ENCODE assay signal across 15 cellular contexts in the genomic region with DNA sequence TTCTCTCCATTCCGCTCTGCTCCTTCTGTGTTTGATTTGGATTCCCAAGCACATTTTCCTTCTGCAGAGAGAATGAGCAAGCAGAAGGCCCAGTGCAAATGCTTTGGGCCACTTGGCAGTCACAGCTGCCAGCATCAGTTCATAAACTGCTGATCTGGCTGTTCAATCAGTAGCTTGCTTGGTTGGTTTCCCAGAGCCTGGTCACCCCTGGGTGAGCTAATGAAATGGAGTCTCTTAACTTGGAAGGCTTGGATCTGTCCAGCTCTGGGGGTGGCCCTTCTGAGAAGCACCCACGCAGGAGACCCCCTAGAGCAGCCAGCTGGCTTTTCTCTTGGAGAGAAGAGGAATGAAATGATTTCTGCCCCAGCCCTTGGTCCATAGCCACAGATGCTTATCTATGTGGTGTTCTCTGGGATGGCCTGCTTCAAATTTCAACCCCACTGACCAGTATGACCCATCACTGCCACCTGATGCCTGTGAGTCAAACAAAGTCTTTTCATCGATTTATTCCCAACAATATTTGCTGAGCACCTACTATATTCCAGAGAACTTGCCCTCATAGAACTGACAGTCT. TPM values are rescaled to one million over a fixed set of nuclear protein-coding genes. Genes with fewer than 3 reads are reported as not detected.
A peak's percentile ranks its signal among the peaks of the same experiment; 100 is the strongest.
DNase-seq lines count a peak whose midpoint lies in the region; ATAC-seq and TF ChIP-seq lines count a peak whose summit lies in the region.
"Had no signal": no experiment of that assay in that cellular context is flagged by ENCODE, and none has a peak within 500 bp of the region (broad histone marks: within the 10 kb centered on the region; RNA-seq: fewer than 3 reads in every experiment).

No MANE protein-coding gene starts in this region.

- H3K36me3 ChIP-seq in CD8-positive, alpha-beta T cell (ENCODE audit: insufficient read depth, low read length): no peaks in the 10 kb centered on the region

- H3K23me2 ChIP-seq in H9 (ENCODE audit: insufficient read length, low read depth, low read length, poor library complexity, severe bottlenecking): no peaks in the 10 kb centered on the region

- no peak overlapping the region for H3K23ac ChIP-seq in H9 (ENCODE audit: insufficient read length, low read depth, low read length)

- H4K8ac ChIP-seq in H9 (replicated peaks; ENCODE audit: insufficient read length, low read depth, low read length): no peak overlapping the region

- no peak overlapping the region for H3T11ph ChIP-seq in H9 (ENCODE audit: low read length)

- POLR2A ChIA-PET in CD8-positive, alpha-beta T cell (lab: Charles Lee): no interaction called here

- peaks cover 7 to 8% of the 10 kb centered on the region in 2 experiments for H3K9me3 Mint-ChIP-seq in H9
- no peaks in the 10 kb centered on the region for H3K9me3 Mint-ChIP-seq in CD8-positive, alpha-beta T cell

- no peaks in the 10 kb centered on the region for H3K4me1 ChIP-seq in H9 (ENCODE audit: insufficient read depth, low read length)
- peaks cover 14% of the 10 kb centered on the region for H3K4me1 ChIP-seq in right cardiac atrium (ENCODE audit: control insufficient read depth, insufficient read depth, low read length)
- no peaks in the 10 kb centered on the region for H3K4me1 ChIP-seq in CD8-positive, alpha-beta T cell (ENCODE audit: insufficient read depth, low read length)

- no peak overlapping the region for H2BK120ac ChIP-seq in H9 (ENCODE audit: low read depth, low read length, poor library complexity, severe bottlenecking)

- H3K36me3 Mint-ChIP-seq in H9 (ENCODE audit: insufficient read depth in 1 of 3, low read depth in 3 of 3): peaks cover 0 to under 1% (median 0%) of the 10 kb centered on the region in 3 experiments; a peak in 2 of 7 replicates
- no peaks in the 10 kb centered on the region for H3K36me3 Mint-ChIP-seq in CD8-positive, alpha-beta T cell
- H3K36me3 Mint-ChIP-seq: activated CD8-positive, alpha-beta memory T cell treated with anti-CD3 and anti-CD28 coated beads, Interleukin-2, amount 10 ng/mL, durations not matched to agents 7 days and 5 days had no signal

- no peak overlapping the region for H3K27ac Mint-ChIP-seq in H9
- no peak overlapping the region for H3K27ac Mint-ChIP-seq in CD8-positive, alpha-beta T cell
- H3K27ac Mint-ChIP-seq: activated CD8-positive, alpha-beta memory T cell treated with anti-CD3 and anti-CD28 coated beads, Interleukin-2, amount 10 ng/mL, durations not matched to agents 7 days and 5 days had no signal

- H2BK12ac ChIP-seq in H9 (ENCODE audit: insufficient read length, low read depth, low read length): no peak overlapping the region

- CTCF ChIA-PET in CD8-positive, alpha-beta T cell (lab: Charles Lee): interaction anchor here (0.7 to 1.4 kb wide), 2 partner anchors 34 to 522 kb away, joined by 3 read pairs; no protein-coding TSS in a partner anchor

- H3K14ac ChIP-seq in H9 (ENCODE audit: insufficient read depth, low read length): no peak overlapping the region

- H3K4me2 ChIP-seq in H9 (ENCODE audit: insufficient read depth, insufficient read length, low read length): no peak overlapping the region

- H3K79me2 ChIP-seq in H9 (ENCODE audit: insufficient read depth, low read length): no peaks in the 10 kb centered on the region

- H2AK5ac ChIP-seq in H9 (ENCODE audit: insufficient read length, low read length): no peak overlapping the region

- H3K4me3 ChIP-seq in right cardiac atrium (ENCODE audit: low read length): no peak overlapping the region
- H3K4me3 ChIP-seq in skeletal muscle cell (ENCODE audit: low read depth, low read length): no peak overlapping the region
- no peak overlapping the region for H3K4me3 ChIP-seq in CD8-positive, alpha-beta T cell (ENCODE audit: low read depth, low read length)
- H3K4me3 ChIP-seq: testis had no signal

- no CpG with 5 or more reads among the region's 3 CpGs for WGBS in H9 (ENCODE audit: extremely low coverage, insufficient read length, low lambda C conversion rate)
- 72% methylated on average over 3 of the region's 3 CpGs for WGBS in right cardiac atrium

- DNase-seq in H9 (peak; percentile 9), right cardiac atrium (peak; percentile 38 to 88 (median 58)), skeletal muscle cell (ENCODE audit: low read depth) (peak; percentile 26), NCI-H1092 treated with DMSO at 0.1 percent for 48 hours (lab: John Stamatoyannopoulos, UW) (no peak)
- no peak for DNase-seq in activated CD8-positive, alpha-beta memory T cell treated with anti-CD3 and anti-CD28 coated beads, Interleukin-2, amount 50 U/mL, for 4 hours
- DNase-seq in CD8-positive, alpha-beta T cell: no peak
- DNase-seq: amniotic stem cell, MM.1S, NCI-H510A, retina had no signal

- H3K27me3 ChIP-seq in H9 (ENCODE audit: insufficient read depth, low read length) (no peaks in the 10 kb centered on the region; the same call in 1 of the 2 replicates), right cardiac atrium (ENCODE audit: control insufficient read depth, insufficient read depth) (no peaks in the 10 kb centered on the region)
- H3K27me3 ChIP-seq in CD8-positive, alpha-beta T cell (ENCODE audit: insufficient read depth, low read length): no peaks in the 10 kb centered on the region
- H3K27me3 ChIP-seq: testis had no signal

- H3K4ac ChIP-seq in H9 (ENCODE audit: low read depth, low read length): no peak overlapping the region

- no peak overlapping the region for H4K5ac ChIP-seq in H9 (ENCODE audit: insufficient read length, low read depth, low read length)

- H3K9me3 ChIP-seq in H9 (ENCODE audit: control insufficient read depth, low read depth, low read length) (no peaks in the 10 kb centered on the region), right cardiac atrium (ENCODE audit: control insufficient read depth, low read length) (no peaks in the 10 kb centered on the region)
- H3K9me3 ChIP-seq in CD8-positive, alpha-beta T cell (ENCODE audit: low read length): no peaks in the 10 kb centered on the region
- H3K9me3 ChIP-seq: testis had no signal

- peaks cover 0 to 2% of the 10 kb centered on the region in 2 experiments; a peak in 1 of 4 replicates for H3K4me1 Mint-ChIP-seq in H9
- no peaks in the 10 kb centered on the region for H3K4me1 Mint-ChIP-seq in CD8-positive, alpha-beta T cell (ENCODE audit: low read depth)
- H3K4me1 Mint-ChIP-seq: activated CD8-positive, alpha-beta memory T cell treated with anti-CD3 and anti-CD28 coated beads, Interleukin-2, amount 10 ng/mL, durations not matched to agents 7 days and 5 days had no signal

- no peak overlapping the region for H3K18ac ChIP-seq in H9 (ENCODE audit: insufficient read length, low read depth, low read length)

- H4K20me1 ChIP-seq in H9 (ENCODE audit: control insufficient read depth, insufficient read depth, insufficient read length): no peaks in the 10 kb centered on the region

- H2BK20ac ChIP-seq in H9 (ENCODE audit: low read depth, low read length, poor library complexity, severe bottlenecking): no peak overlapping the region

- H4K91ac ChIP-seq in H9 (ENCODE audit: insufficient read length, low read depth, low read length): no peak overlapping the region

- no peak overlapping the region for H3K9ac ChIP-seq in H9 (ENCODE audit: extremely low read depth, insufficient read length, low read length)

- H3K79me1 ChIP-seq in H9 (ENCODE audit: insufficient read depth, low read depth, low read length, poor library complexity, severe bottlenecking): no peaks in the 10 kb centered on the region

- no peak overlapping the region for H2AFZ ChIP-seq in H9 (ENCODE audit: low read length)

- no peak overlapping the region for H3K56ac ChIP-seq in H9 (ENCODE audit: insufficient read length, low read depth, low read length)

- no peak overlapping the region for H2BK15ac ChIP-seq in H9 (ENCODE audit: low read depth, low read length)

- H3K27me3 Mint-ChIP-seq in H9 (ENCODE audit: low read depth): peaks cover 2% of the 10 kb centered on the region
- no peaks in the 10 kb centered on the region for H3K27me3 Mint-ChIP-seq in CD8-positive, alpha-beta T cell (ENCODE audit: low read depth)
- H3K27me3 Mint-ChIP-seq: activated CD8-positive, alpha-beta memory T cell treated with anti-CD3 and anti-CD28 coated beads, Interleukin-2, amount 10 ng/mL, durations not matched to agents 7 days and 5 days had no signal

- intact Hi-C loops in right cardiac atrium (cut with DNase I): loop anchor here in 2 of 4 donors (5.0 to 10.0 kb wide), 3 partner anchors 69 to 181 kb away; a partner anchor contains a TSS
- intact Hi-C loops in CD8-positive, alpha-beta T cell (cut with DNase I, micrococcal nuclease): no loop called here

- no peak overlapping the region for H2BK5ac ChIP-seq in H9 (ENCODE audit: insufficient read length, low read length)

- no peak for ATAC-seq in right cardiac atrium
- no peak for ATAC-seq in HG03139 (IDR thresholded peaks at IDR 0.05; ENCODE audit: unreplicated experiment)
- ATAC-seq in CD8-positive, alpha-beta T cell: no peak
- ATAC-seq: activated CD8-positive, alpha-beta memory T cell treated with anti-CD3 and anti-CD28 coated beads, Interleukin-2, amount 10 ng/mL, durations not matched to agents 7 days and 5 days had no signal

- no peak overlapping the region for H3K4me3 Mint-ChIP-seq in H9
- H3K4me3 Mint-ChIP-seq in CD8-positive, alpha-beta T cell: no peak overlapping the region
- H3K4me3 Mint-ChIP-seq: activated CD8-positive, alpha-beta memory T cell treated with anti-CD3 and anti-CD28 coated beads, Interleukin-2, amount 10 ng/mL, durations not matched to agents 7 days and 5 days had no signal

- TF ChIP-seq CTCF in H9 (conservative IDR thresholded peaks at IDR 0.05) (no peak), VCaP (conservative IDR thresholded peaks at IDR 0.05) (no peak)
- TF ChIP-seq CTCF in CD8-positive, alpha-beta T cell (IDR thresholded peaks at IDR 0.05): no peak

- H3K27ac ChIP-seq in H9 (ENCODE audit: insufficient read length, low read depth, low read length): no peak overlapping the region
- peak overlapping the region; percentile 92 for H3K27ac ChIP-seq in VCaP
- H3K27ac ChIP-seq in right cardiac atrium (ENCODE audit: low read length): no peak overlapping the region
- H3K27ac ChIP-seq in CD8-positive, alpha-beta T cell (ENCODE audit: low read depth, low read length): no peak overlapping the region
- H3K27ac ChIP-seq: testis had no signal

RNA-seq across cellular contexts. Expression of a gene that starts 30.3 kb away (rescaled TPM):
- total RNA-seq in H9 (2021): 0.22 and 0.42 TPM in 2 replicates
- total RNA-seq in right cardiac atrium: 10 to 100 TPM; 10.4 to 31.1 (median 17.4) TPM
- polyA plus RNA-seq in right cardiac atrium: 37.4 TPM
- total RNA-seq in CD8-positive, alpha-beta T cell: not detected
- total RNA-seq: mononuclear cell had no signal

RNA-seq across cellular contexts. Expression of a gene that starts 30.5 kb away (rescaled TPM):
- 3.3 and 3.5 TPM in 2 replicates for total RNA-seq in H9 (2021)
- 1 to 10 TPM; 2.9 to 3.6 (median 3.2) TPM for total RNA-seq in right cardiac atrium
- polyA plus RNA-seq in right cardiac atrium: 2.2 TPM
- total RNA-seq in CD8-positive, alpha-beta T cell: 1 to 10 TPM; 4.2 to 5.9 TPM

RNA-seq across cellular contexts. Expression of a gene that starts 45.2 kb away (rescaled TPM):
- total RNA-seq in H9 (2021) (27.7 and 28.9 TPM in 2 replicates), right cardiac atrium (10 to 100 TPM; 20.3 to 23.2 (median 21.1) TPM)
- 18.1 TPM for polyA plus RNA-seq in right cardiac atrium
- 10 to 100 TPM; 10.6 to 10.7 TPM for total RNA-seq in CD8-positive, alpha-beta T cell

Comparison
In these comparisons a context has a peak if more than half of its experiments do, and no peak if none do; other contexts are left out.
1. DNase-seq: peak in H9 (single experiment), right cardiac atrium (3 of 3) and skeletal muscle cell (single experiment); none in NCI-H1092 treated with DMSO at 0.1 percent for 48 hours (single experiment), activated CD8-positive, alpha-beta memory T cell treated with anti-CD3 and anti-CD28 coated beads, Interleukin-2, amount 50 U/mL, for 4 hours (single experiment) and CD8-positive, alpha-beta T cell (0 of 7).